In the genomic region with DNA sequence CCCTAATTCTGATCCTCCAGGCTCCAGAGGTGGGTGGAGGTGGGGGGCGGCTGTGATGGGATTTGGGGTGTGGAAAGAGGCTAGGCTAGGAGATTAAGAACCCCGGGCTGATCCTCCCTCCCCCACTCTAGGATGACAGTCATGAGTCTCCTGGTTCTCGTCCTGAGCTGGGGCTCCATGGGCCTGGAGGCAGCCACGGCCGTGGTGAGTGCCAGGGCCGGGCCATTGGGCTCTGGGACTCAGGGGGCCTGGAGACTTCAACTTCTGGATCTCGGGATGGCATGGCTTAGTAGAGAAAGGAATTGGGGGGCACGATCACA, we compare ENCODE assay signal across 25 cellular contexts. TPM values are rescaled to one million over a fixed set of nuclear protein-coding genes. Genes with fewer than 3 reads are reported as not detected.
DNase-seq lines count a peak whose midpoint lies in the region; ATAC-seq, FAIRE-seq and TF ChIP-seq lines count a peak whose summit lies in the region.
"Had no signal": no experiment of that assay in that cellular context is flagged by ENCODE, and none has a peak within 500 bp of the region (broad histone marks: within the 10 kb centered on the region; RNA-seq: fewer than 3 reads in every experiment).

No MANE protein-coding gene starts in this region.

- peaks cover 0 to 8% (median 0%) of the 10 kb centered on the region in 45 donors for H3K27me3 ChIP-seq in dorsolateral prefrontal cortex
- H3K27me3 ChIP-seq in body of pancreas = no peaks in the 10 kb centered on the region
- H3K27me3 ChIP-seq: brain microvascular endothelial cell had no signal

- TF ChIP-seq CTCF in dorsolateral prefrontal cortex (IDR thresholded peaks at IDR 0.05 in 54 of 56, conservative IDR thresholded peaks at IDR 0.05 in 2 of 56; ENCODE audit: low read depth in 1 of 56, partially characterized antibody in 56 of 56) = no peak
- TF ChIP-seq CTCF in body of pancreas (IDR thresholded peaks at IDR 0.05) = no peak

- TF ChIP-seq POLR2A in H54 (IDR thresholded peaks at IDR 0.05; ENCODE audit: low read depth, low read length) (0 out of 2 replicates have a peak, but pooled peaks have one; percentile 7), body of pancreas (IDR thresholded peaks at IDR 0.05) (no peak)

- WGBS in body of pancreas, 2 donors = 38 to 50% methylated on average over 1 to 8 of the region's 8 CpGs

- H3K27ac ChIP-seq in dorsolateral prefrontal cortex (peak overlapping the region in 57 of 59 donors; percentile 22 to 98 (median 84)), substantia nigra (ENCODE audit: low read depth, low read length, poor library complexity, severe bottlenecking) (peak overlapping the region; percentile 77), body of pancreas (peak overlapping the region in 2 of 4 donors; percentile 80 to 86)
- H3K27ac ChIP-seq: brain microvascular endothelial cell, heart left ventricle, stomach, upper lobe of left lung had no signal

- FAIRE-seq in H54 (lab: Jason Lieb, UNC) = no peak

- peaks cover 41% of the 10 kb centered on the region for H3K4me1 ChIP-seq in body of pancreas

- ATAC-seq in body of pancreas = no peak
- ATAC-seq: activated CD8-positive, alpha-beta memory T cell treated with anti-CD3 and anti-CD28 coated beads, Interleukin-2, amount 10 ng/mL, durations not matched to agents 7 days and 5 days; HCT116; naive thymus-derived CD8-positive, alpha-beta T cell had no signal

- H3K9me3 ChIP-seq in body of pancreas = no peaks in the 10 kb centered on the region
- H3K9me3 ChIP-seq: heart left ventricle, stomach, upper lobe of left lung had no signal

- no peak for DNase-seq in H54 (ENCODE audit: insufficient read length, low spot score)
- DNase-seq in dorsolateral prefrontal cortex = no peak
- DNase-seq in substantia nigra (lab: John Stamatoyannopoulos, UW) = no peak
- DNase-seq in activated CD4-positive, CD25-positive, alpha-beta regulatory T cell treated with anti-CD3 and anti-CD28 coated beads, Interleukin-2, amount 50 U/mL, for 72 hours = no peak
- no peak for DNase-seq in body of pancreas
- DNase-seq: activated CD4-positive, alpha-beta T cell treated with anti-CD3 and anti-CD28 coated beads for 48 hours; activated CD8-positive, alpha-beta memory T cell treated with anti-CD3 and anti-CD28 coated beads, Interleukin-2, amount 10 ng/mL, durations not matched to agents 7 days and 5 days; activated naive CD8-positive, alpha-beta T cell treated with anti-CD3 and anti-CD28 coated beads, Interleukin-2, amount 10 ng/mL, durations not matched to agents 7 days and 5 days; brain microvascular endothelial cell; cortex of kidney; heart left ventricle; mesendoderm; naive thymus-derived CD8-positive, alpha-beta T cell; NCI-H1930; NCI-H226; NCI-H82; OCI-M1; Right ventricle myocardium superior; stimulated activated CD4-positive, alpha-beta T cell treated with anti-CD3 and anti-CD28 coated beads, Interleukin-2, amount 100 ng/mL, for 24 hours; stomach had no signal

- intact Hi-C loops in dorsolateral prefrontal cortex (cut with DNase I) = no loop called here
- intact Hi-C loops in body of pancreas (cut with DNase I) = no loop called here

- H3K4me3 ChIP-seq in dorsolateral prefrontal cortex (no peak overlapping the region), body of pancreas (no peak overlapping the region)
- H3K4me3 ChIP-seq: heart left ventricle, stomach, upper lobe of left lung had no signal

- H3K36me3 ChIP-seq in body of pancreas (replicated peaks in 1 of 2; ENCODE audit: insufficient read depth in 1 of 2, low read depth in 2 of 2) = no peaks in the 10 kb centered on the region
- H3K36me3 ChIP-seq: brain microvascular endothelial cell, heart left ventricle, stomach, upper lobe of left lung had no signal

RNA-seq across cellular contexts. Expression of gene TTYH1, which starts 13.9 kb away (rescaled TPM):
- total RNA-seq in dorsolateral prefrontal cortex (100 to 1,000 TPM; 150 to 805 (median 333) TPM), body of pancreas (10 to 100 TPM; 20.5 to 88.7 TPM)
- total RNA-seq: Daoy; HT-29; naive thymus-derived CD8-positive, alpha-beta T cell; upper lobe of left lung had no signal

RNA-seq across cellular contexts. Expression of gene LENG8, which starts 19.9 kb away (rescaled TPM):
- 100 to 1,000 TPM; 122 to 322 (median 204) TPM for total RNA-seq in dorsolateral prefrontal cortex
- 100 to 1,000 TPM; 182 to 290 TPM for total RNA-seq in body of pancreas

RNA-seq across cellular contexts. Expression of gene LENG9, which starts 34.4 kb away (rescaled TPM):
- total RNA-seq in dorsolateral prefrontal cortex (1 to 10 TPM in 119 of 120 experiments, under 1 TPM in 1; 0.94 to 5.4 (median 3.1) TPM), body of pancreas (10 to 100 TPM; 21.8 to 25.7 TPM)

RNA-seq across cellular contexts. Expression of gene CDC42EP5, which starts 44.0 kb away (rescaled TPM):
- 10 to 100 TPM in 2 of 120 experiments, 1 to 10 TPM in 116, under 1 TPM in 2; 0.66 to 11.0 (median 3.4) TPM for total RNA-seq in dorsolateral prefrontal cortex
- 10 to 100 TPM; 18.2 to 92.9 TPM for total RNA-seq in body of pancreas
- total RNA-seq: activated naive CD8-positive, alpha-beta T cell treated with anti-CD3 and anti-CD28 coated beads, Interleukin-2, amount 10 ng/mL, durations not matched to agents 7 days and 5 days; activated T-helper 1 cell treated with anti-CD3 and anti-CD28 coated beads, Interleukin-12 subunit alpha, Interleukin-12 subunit beta, Interleukin-2, Interleukin-4 antibody, amounts not matched to agents 30 ng/mL and 10 ng/mL and 1 ng/mL, durations not matched to agents 14 hours and 24 hours and 36 hours; naive thymus-derived CD8-positive, alpha-beta T cell had no signal
